ENCODE assay signal across 20 cellular contexts in genomic region chr6:137452331-137452894, GRCh38. TPM values are rescaled to one million over a fixed set of nuclear protein-coding genes. Genes with fewer than 3 reads are reported as not detected.
"Had no signal": no experiment of that assay in that cellular context is flagged by ENCODE, and none has a peak within 500 bp of the region (broad histone marks: within the 10 kb centered on the region; RNA-seq: fewer than 3 reads in every experiment).

No MANE protein-coding gene starts in this region.

- H3K4me1 ChIP-seq: left lung, upper lobe of left lung had no signal

- DNase-seq: activated CD4-positive, alpha-beta T cell treated with anti-CD3 and anti-CD28 coated beads for 48 hours; activated CD4-positive, CD25-positive, alpha-beta regulatory T cell; activated CD8-positive, alpha-beta T cell treated with anti-CD3 and anti-CD28 coated beads, Interleukin-2, amount 10 ng/mL, durations not matched to agents 7 days and 5 days; activated naive CD4-positive, alpha-beta T cell treated with anti-CD3 and anti-CD28 coated beads for 36 hours; activated T-cell treated with anti-CD3 and anti-CD28 coated beads, Interleukin-2, amount 50 U/mL, for 24 hours; anterior cingulate cortex; erythroblast; left lung; midbrain; stimulated activated naive B cell treated with anti-CD40 and anti-IgM and Interleukin-4, amounts not matched to agents 10 μg/mL and 1 μg/mL and 100 μg/mL, for 72 hours; T1000; upper lobe of left lung had no signal

- H3K4me3 ChIP-seq: coronary artery, left lung, thoracic aorta, upper lobe of left lung had no signal

- ATAC-seq: activated CD8-positive, alpha-beta T cell treated with anti-CD3 and anti-CD28 coated beads, Interleukin-2, amount 10 ng/mL, durations not matched to agents 7 days and 5 days; left lung; sciatic nerve; stimulated activated naive B cell treated with anti-CD40 and anti-IgM and Interleukin-4, amounts not matched to agents 10 μg/mL and 1 μg/mL and 100 μg/mL, for 72 hours had no signal

- H3K27ac ChIP-seq: coronary artery, left lung, thoracic aorta, upper lobe of left lung had no signal

- H3K4me3 Mint-ChIP-seq: activated CD8-positive, alpha-beta T cell treated with anti-CD3 and anti-CD28 coated beads, Interleukin-2, amount 10 ng/mL, durations not matched to agents 7 days and 5 days; activated naive CD4-positive, alpha-beta T cell treated with anti-CD3 and anti-CD28 coated beads for 36 hours; activated T-cell treated with anti-CD3 and anti-CD28 coated beads, Interleukin-2, amount 50 U/mL, for 24 hours; central memory CD8-positive, alpha-beta T cell; nephron; stimulated activated naive B cell treated with anti-CD40 and anti-IgM and Interleukin-4, amounts not matched to agents 10 μg/mL and 1 μg/mL and 100 μg/mL, for 72 hours had no signal

- H3K27me3 ChIP-seq: left lung, upper lobe of left lung had no signal

- H3K9me3 Mint-ChIP-seq: activated T-cell treated with anti-CD3 and anti-CD28 coated beads, Interleukin-2, amount 50 U/mL, for 24 hours; central memory CD8-positive, alpha-beta T cell; nephron had no signal

- H3K36me3 ChIP-seq: left lung, thoracic aorta, upper lobe of left lung had no signal

- H3K4me1 Mint-ChIP-seq: central memory CD8-positive, alpha-beta T cell; nephron; stimulated activated naive B cell treated with anti-CD40 and anti-IgM and Interleukin-4, amounts not matched to agents 10 μg/mL and 1 μg/mL and 100 μg/mL, for 72 hours had no signal

- H3K27ac Mint-ChIP-seq: activated CD8-positive, alpha-beta T cell treated with anti-CD3 and anti-CD28 coated beads, Interleukin-2, amount 10 ng/mL, durations not matched to agents 7 days and 5 days; activated naive CD4-positive, alpha-beta T cell treated with anti-CD3 and anti-CD28 coated beads for 36 hours; activated T-cell treated with anti-CD3 and anti-CD28 coated beads, Interleukin-2, amount 50 U/mL, for 24 hours; nephron; stimulated activated naive B cell treated with anti-CD40 and anti-IgM and Interleukin-4, amounts not matched to agents 10 μg/mL and 1 μg/mL and 100 μg/mL, for 72 hours had no signal

- H3K9me3 ChIP-seq: left lung, thoracic aorta, upper lobe of left lung had no signal

RNA-seq across cellular contexts. Expression of gene OLIG3, which starts 41.8 kb away (rescaled TPM):
- total RNA-seq: activated naive CD4-positive, alpha-beta T cell treated with anti-CD3 and anti-CD28 coated beads for 36 hours; frontal cortex; kidney epithelial cell; left lung; lung microvascular endothelial cell; sciatic nerve; thoracic aorta; upper lobe of left lung had no signal
